Comparison of ENCODE assay signal across 11 cellular contexts in the genomic region with DNA sequence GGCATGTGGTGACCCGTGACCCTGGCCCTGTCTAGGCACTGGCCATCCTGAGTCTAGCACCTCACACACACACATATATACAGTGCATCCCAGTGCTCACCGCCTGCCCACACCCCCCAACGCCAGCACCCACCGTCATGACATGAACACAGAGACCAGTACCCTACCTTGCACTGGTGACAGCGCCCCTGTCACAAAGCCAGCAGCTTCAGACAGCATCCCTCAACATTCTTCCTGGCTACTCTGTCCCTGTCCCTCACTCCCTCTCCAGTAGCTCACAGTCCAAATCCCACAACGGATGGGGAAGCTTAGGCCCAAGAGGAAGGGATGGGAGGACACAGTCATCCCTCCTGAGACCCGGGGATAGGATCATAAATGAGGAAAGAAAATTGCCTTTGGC. TPM values are rescaled to one million over a fixed set of nuclear protein-coding genes. Genes with fewer than 3 reads are reported as not detected.
DNase-seq lines count a peak whose midpoint lies in the region; ATAC-seq and TF ChIP-seq lines count a peak whose summit lies in the region.
"Had no signal": no experiment of that assay in that cellular context is flagged by ENCODE, and none has a peak within 500 bp of the region (broad histone marks: within the 10 kb centered on the region; RNA-seq: fewer than 3 reads in every experiment).

No MANE protein-coding gene starts in this region.

- no peak for TF ChIP-seq POLR2A in breast epithelium (IDR thresholded peaks at IDR 0.05)
- no peak for TF ChIP-seq POLR2A in lower leg skin (IDR thresholded peaks at IDR 0.05)

- ATAC-seq in stimulated activated effector memory CD8-positive, alpha-beta T cell treated with anti-CD3 and anti-CD28 coated beads, Interleukin-12 subunit alpha, Interleukin-12 subunit beta, amount 100 ng/mL, for 72 hours = no peak
- ATAC-seq: activated T-helper 17 cell treated with anti-CD3 and anti-CD28 coated beads, Interleukin-2, amount 50 U/mL, for 72 hours; naive thymus-derived CD8-positive, alpha-beta T cell had no signal

- CTCF ChIA-PET in HEK293 (lab: Yijun Ruan, JAX) = interaction anchor here (0.6 to 3.5 kb wide), 3 partner anchors 9 to 182 kb away, joined by 3 to 33 read pairs (median 18); no protein-coding TSS in a partner anchor

- no peak overlapping the region for H3K4me2 ChIP-seq in mesenchymal stem cell (ENCODE audit: low read length, poor library complexity, severe bottlenecking)

- H3K4ac ChIP-seq in mesenchymal stem cell (ENCODE audit: low read depth in 1 of 2, low read length in 2 of 2) = peak overlapping the region in 1 of 2 experiments; percentile 19

- no peak overlapping the region for H2BK5ac ChIP-seq in mesenchymal stem cell (ENCODE audit: low read depth, low read length, poor library complexity, severe bottlenecking)

- peaks cover 5% of the 10 kb centered on the region for H3K36me3 Mint-ChIP-seq in stimulated activated effector memory CD8-positive, alpha-beta T cell treated with anti-CD3 and anti-CD28 coated beads, Interleukin-12 subunit alpha, Interleukin-12 subunit beta, amount 100 ng/mL, for 72 hours
- peaks cover 7% of the 10 kb centered on the region for H3K36me3 Mint-ChIP-seq in activated T-helper 1 cell treated with anti-CD3 and anti-CD28 coated beads, Interleukin-12 subunit alpha, Interleukin-12 subunit beta, Interleukin-2, Interleukin-4 antibody, amounts not matched to agents 30 ng/mL and 10 ng/mL and 1 ng/mL, durations not matched to agents 14 hours and 24 hours and 36 hours (ENCODE audit: low read depth)

- H3K14ac ChIP-seq in mesenchymal stem cell (ENCODE audit: low read length in 2 of 2) = peak overlapping the region in 1 of 2 experiments; percentile 56

- intact Hi-C loops in breast epithelium (cut with DNase I; ENCODE audit: low total_unique reads) (no loop called here), lower leg skin (cut with DNase I; ENCODE audit: low total_unique reads) (no loop called here)
- intact Hi-C loops in activated T-helper 1 cell treated with anti-CD3 and anti-CD28 coated beads, Interleukin-12 subunit alpha, Interleukin-12 subunit beta, Interleukin-2, Interleukin-4 antibody, amounts not matched to agents 30 ng/mL and 10 ng/mL and 1 ng/mL, durations not matched to agents 14 hours and 24 hours and 36 hours (cut with micrococcal nuclease) = loop anchor here (2.0 kb wide), 1 partner anchor 20 kb away; no protein-coding TSS in a partner anchor

- peaks cover 25% of the 10 kb centered on the region for H3K79me1 ChIP-seq in mesenchymal stem cell (replicated peaks; ENCODE audit: low read length, poor library complexity, severe bottlenecking)

- DNase-seq in breast epithelium (ENCODE audit: low spot score in 2 of 2) = no peak
- DNase-seq in mesenchymal stem cell = peak; percentile 28
- DNase-seq in stimulated activated effector memory CD8-positive, alpha-beta T cell treated with anti-CD3 and anti-CD28 coated beads, Interleukin-12 subunit alpha, Interleukin-12 subunit beta, amount 100 ng/mL, for 72 hours (ENCODE audit: low spot score in 2 of 2) = no peak
- no peak for DNase-seq in lower leg skin (ENCODE audit: low spot score in 2 of 2)
- DNase-seq in activated T-helper 1 cell treated with anti-CD3 and anti-CD28 coated beads, Interleukin-12 subunit alpha, Interleukin-12 subunit beta, Interleukin-2, Interleukin-4 antibody, amounts not matched to agents 30 ng/mL and 10 ng/mL and 1 ng/mL, durations not matched to agents 14 hours and 24 hours and 36 hours (ENCODE audit: low spot score) = no peak
- no peak for DNase-seq in activated CD4-positive, alpha-beta T cell treated with anti-CD3 and anti-CD28 coated beads, Interleukin-2, amount 50 U/mL, for 1 hour
- no peak for DNase-seq in NOMO-1 (lab: John Stamatoyannopoulos, UW; ENCODE audit: unreplicated experiment in 2 of 2)
- DNase-seq: naive thymus-derived CD8-positive, alpha-beta T cell; NCI-H1436 treated with DMSO at 0.1 percent for 48 hours had no signal

- H3K9me3 Mint-ChIP-seq in stimulated activated effector memory CD8-positive, alpha-beta T cell treated with anti-CD3 and anti-CD28 coated beads, Interleukin-12 subunit alpha, Interleukin-12 subunit beta, amount 100 ng/mL, for 72 hours = no peaks in the 10 kb centered on the region
- no peaks in the 10 kb centered on the region for H3K9me3 Mint-ChIP-seq in activated T-helper 1 cell treated with anti-CD3 and anti-CD28 coated beads, Interleukin-12 subunit alpha, Interleukin-12 subunit beta, Interleukin-2, Interleukin-4 antibody, amounts not matched to agents 30 ng/mL and 10 ng/mL and 1 ng/mL, durations not matched to agents 14 hours and 24 hours and 36 hours
- H3K9me3 Mint-ChIP-seq: activated T-helper 17 cell treated with anti-CD3 and anti-CD28 coated beads, Interleukin-2, amount 50 U/mL, for 72 hours; naive thymus-derived CD8-positive, alpha-beta T cell had no signal

- peak overlapping the region in 1 of 2 experiments; percentile 35 for H2BK12ac ChIP-seq in mesenchymal stem cell (ENCODE audit: low read length in 2 of 2)

- H3K4me1 Mint-ChIP-seq in stimulated activated effector memory CD8-positive, alpha-beta T cell treated with anti-CD3 and anti-CD28 coated beads, Interleukin-12 subunit alpha, Interleukin-12 subunit beta, amount 100 ng/mL, for 72 hours = peaks cover 44% of the 10 kb centered on the region
- H3K4me1 Mint-ChIP-seq in activated T-helper 1 cell treated with anti-CD3 and anti-CD28 coated beads, Interleukin-12 subunit alpha, Interleukin-12 subunit beta, Interleukin-2, Interleukin-4 antibody, amounts not matched to agents 30 ng/mL and 10 ng/mL and 1 ng/mL, durations not matched to agents 14 hours and 24 hours and 36 hours (ENCODE audit: low read depth) = peaks cover 15% of the 10 kb centered on the region

- 74% methylated on average over 7 of the region's 7 CpGs for WGBS in mesenchymal stem cell
- WGBS in lower leg skin, 2 donors = 37 to 46% methylated on average over 7 of the region's 7 CpGs

- H2AFZ ChIP-seq in mesenchymal stem cell (ENCODE audit: low read depth, low read length) = no peak overlapping the region

- no peaks in the 10 kb centered on the region for H3K36me3 ChIP-seq in HEK293 (ENCODE audit: control insufficient read depth in 2 of 2, insufficient read depth in 1 of 2, low read length in 2 of 2)
- H3K36me3 ChIP-seq in breast epithelium = no peaks in the 10 kb centered on the region
- H3K36me3 ChIP-seq in mesenchymal stem cell (ENCODE audit: control insufficient read depth in 1 of 2, insufficient read depth in 2 of 2, low read depth in 1 of 2, low read length in 2 of 2) = peaks cover 5 to 6% of the 10 kb centered on the region in 2 experiments

- H3K27me3 ChIP-seq in breast epithelium = no peaks in the 10 kb centered on the region
- H3K27me3 ChIP-seq in mesenchymal stem cell (ENCODE audit: control insufficient read depth in 1 of 2, insufficient read depth in 1 of 2, low read length in 2 of 2) = no peaks in the 10 kb centered on the region

- H3K4me3 ChIP-seq in HEK293 (ENCODE audit: low read depth, low read length) (no peak overlapping the region), breast epithelium (no peak overlapping the region), mesenchymal stem cell (ENCODE audit: insufficient read depth in 1 of 2, low read depth in 1 of 2, low read length in 2 of 2) (peak overlapping the region in 1 of 2 experiments; percentile 71), lower leg skin (ENCODE audit: low read depth, poor library complexity, severe bottlenecking) (no peak overlapping the region)

- H3K4me3 Mint-ChIP-seq in stimulated activated effector memory CD8-positive, alpha-beta T cell treated with anti-CD3 and anti-CD28 coated beads, Interleukin-12 subunit alpha, Interleukin-12 subunit beta, amount 100 ng/mL, for 72 hours = no peak overlapping the region
- no peak overlapping the region for H3K4me3 Mint-ChIP-seq in activated T-helper 1 cell treated with anti-CD3 and anti-CD28 coated beads, Interleukin-12 subunit alpha, Interleukin-12 subunit beta, Interleukin-2, Interleukin-4 antibody, amounts not matched to agents 30 ng/mL and 10 ng/mL and 1 ng/mL, durations not matched to agents 14 hours and 24 hours and 36 hours
- H3K4me3 Mint-ChIP-seq: activated T-helper 17 cell treated with anti-CD3 and anti-CD28 coated beads, Interleukin-2, amount 50 U/mL, for 72 hours had no signal

- H3K27me3 Mint-ChIP-seq in activated T-helper 1 cell treated with anti-CD3 and anti-CD28 coated beads, Interleukin-12 subunit alpha, Interleukin-12 subunit beta, Interleukin-2, Interleukin-4 antibody, amounts not matched to agents 30 ng/mL and 10 ng/mL and 1 ng/mL, durations not matched to agents 14 hours and 24 hours and 36 hours (ENCODE audit: insufficient read depth) = peaks cover 27% of the 10 kb centered on the region
- H3K27me3 Mint-ChIP-seq: naive thymus-derived CD8-positive, alpha-beta T cell had no signal

- H3K27ac ChIP-seq in HEK293 (ENCODE audit: extremely low read depth, low read depth, low read length) (no peak overlapping the region), breast epithelium (peak overlapping the region; percentile 92 to 93), mesenchymal stem cell (ENCODE audit: low read length, poor library complexity, severe bottlenecking) (no peak overlapping the region)

- peak overlapping the region; percentile 8 for H2AK5ac ChIP-seq in mesenchymal stem cell (ENCODE audit: low read length, severe bottlenecking)

- H3K4me1 ChIP-seq in HEK293 (ENCODE audit: control insufficient read depth, insufficient read depth, low read length) (peaks cover 8% of the 10 kb centered on the region), breast epithelium (peaks cover 34 to 37% of the 10 kb centered on the region in 2 donors), mesenchymal stem cell (ENCODE audit: control insufficient read depth, insufficient read depth, low read depth, low read length) (peaks cover 48% of the 10 kb centered on the region)

- TF ChIP-seq CTCF in HEK293 (tag by site-specific recombination; IDR thresholded peaks at IDR 0.05) (no peak), breast epithelium (IDR thresholded peaks at IDR 0.05) (no peak), lower leg skin (IDR thresholded peaks at IDR 0.05) (no peak)

- H3K18ac ChIP-seq in mesenchymal stem cell (ENCODE audit: low read depth in 1 of 2, low read length in 2 of 2) = peak overlapping the region in 1 of 2 experiments; percentile 64

- peak overlapping the region; percentile 67 for H4K8ac ChIP-seq in mesenchymal stem cell (ENCODE audit: low read length)

- peak overlapping the region; percentile 78 for H3K9ac ChIP-seq in mesenchymal stem cell (ENCODE audit: low read length)

- POLR2A ChIA-PET in HEK293 (lab: Yijun Ruan, JAX) = interaction anchor here (1.3 to 1.6 kb wide), 2 partner anchors 18 to 24 kb away, joined by 4 read pairs; no protein-coding TSS in a partner anchor

- peak overlapping the region; percentile 29 for H3K27ac Mint-ChIP-seq in stimulated activated effector memory CD8-positive, alpha-beta T cell treated with anti-CD3 and anti-CD28 coated beads, Interleukin-12 subunit alpha, Interleukin-12 subunit beta, amount 100 ng/mL, for 72 hours
- H3K27ac Mint-ChIP-seq in activated T-helper 1 cell treated with anti-CD3 and anti-CD28 coated beads, Interleukin-12 subunit alpha, Interleukin-12 subunit beta, Interleukin-2, Interleukin-4 antibody, amounts not matched to agents 30 ng/mL and 10 ng/mL and 1 ng/mL, durations not matched to agents 14 hours and 24 hours and 36 hours = no peak overlapping the region
- H3K27ac Mint-ChIP-seq: activated T-helper 17 cell treated with anti-CD3 and anti-CD28 coated beads, Interleukin-2, amount 50 U/mL, for 72 hours had no signal

- H2BK15ac ChIP-seq in mesenchymal stem cell (ENCODE audit: low read depth, poor library complexity, severe bottlenecking) = no peak overlapping the region

- H3K23ac ChIP-seq in mesenchymal stem cell (ENCODE audit: low read length in 2 of 2) = no peak overlapping the region

- no peak overlapping the region for H2BK120ac ChIP-seq in mesenchymal stem cell (ENCODE audit: low read depth, low read length)

- H4K91ac ChIP-seq in mesenchymal stem cell (ENCODE audit: low read length) = peak overlapping the region; percentile 23

- no peaks in the 10 kb centered on the region for H3K9me3 ChIP-seq in HEK293 (ENCODE audit: control insufficient read depth, insufficient read depth, low read depth, low read length)
- H3K9me3 ChIP-seq in breast epithelium = no peaks in the 10 kb centered on the region
- H3K9me3 ChIP-seq in mesenchymal stem cell (ENCODE audit: control insufficient read depth, low read length) = no peaks in the 10 kb centered on the region

RNA-seq across cellular contexts. Expression of a gene that starts 27.1 kb away (rescaled TPM):
- total RNA-seq in breast epithelium (10 to 100 TPM; 10.7 to 17.1 (median 15.4) TPM), lower leg skin (10 to 100 TPM; 37.7 to 63.0 (median 52.5) TPM)
- polyA plus RNA-seq in mesenchymal stem cell (2013, experiment 1 of 2) = 27.0 TPM
- polyA plus RNA-seq in mesenchymal stem cell (2013, experiment 2 of 2) = 24.1 TPM
- total RNA-seq in activated T-helper 1 cell treated with anti-CD3 and anti-CD28 coated beads, Interleukin-12 subunit alpha, Interleukin-12 subunit beta, Interleukin-2, Interleukin-4 antibody, amounts not matched to agents 30 ng/mL and 10 ng/mL and 1 ng/mL, durations not matched to agents 14 hours and 24 hours and 36 hours = 33.7 and 33.9 TPM in 2 replicates

RNA-seq across cellular contexts. Expression of a gene that starts 58.1 kb away (rescaled TPM):
- total RNA-seq in breast epithelium (10 to 100 TPM; 22.1 to 46.9 (median 24.3) TPM), lower leg skin (1 to 10 TPM; 4.3 to 9.8 (median 5.2) TPM)
- 0.04 TPM for polyA plus RNA-seq in mesenchymal stem cell (2013, experiment 1 of 2)
- polyA plus RNA-seq in mesenchymal stem cell (2013, experiment 2 of 2) = 0.03 TPM
- total RNA-seq in activated T-helper 1 cell treated with anti-CD3 and anti-CD28 coated beads, Interleukin-12 subunit alpha, Interleukin-12 subunit beta, Interleukin-2, Interleukin-4 antibody, amounts not matched to agents 30 ng/mL and 10 ng/mL and 1 ng/mL, durations not matched to agents 14 hours and 24 hours and 36 hours = 0.21 and 0.27 TPM in 2 replicates

Comparison
In these comparisons a context has a peak if more than half of its experiments do, and no peak if none do; other contexts are left out.
1. H3K27ac ChIP-seq: peak in breast epithelium (2 of 2); none in HEK293 (single experiment) and mesenchymal stem cell (single experiment).